Comparison of ENCODE assay signal across 8 cellular contexts in the genomic region with DNA sequence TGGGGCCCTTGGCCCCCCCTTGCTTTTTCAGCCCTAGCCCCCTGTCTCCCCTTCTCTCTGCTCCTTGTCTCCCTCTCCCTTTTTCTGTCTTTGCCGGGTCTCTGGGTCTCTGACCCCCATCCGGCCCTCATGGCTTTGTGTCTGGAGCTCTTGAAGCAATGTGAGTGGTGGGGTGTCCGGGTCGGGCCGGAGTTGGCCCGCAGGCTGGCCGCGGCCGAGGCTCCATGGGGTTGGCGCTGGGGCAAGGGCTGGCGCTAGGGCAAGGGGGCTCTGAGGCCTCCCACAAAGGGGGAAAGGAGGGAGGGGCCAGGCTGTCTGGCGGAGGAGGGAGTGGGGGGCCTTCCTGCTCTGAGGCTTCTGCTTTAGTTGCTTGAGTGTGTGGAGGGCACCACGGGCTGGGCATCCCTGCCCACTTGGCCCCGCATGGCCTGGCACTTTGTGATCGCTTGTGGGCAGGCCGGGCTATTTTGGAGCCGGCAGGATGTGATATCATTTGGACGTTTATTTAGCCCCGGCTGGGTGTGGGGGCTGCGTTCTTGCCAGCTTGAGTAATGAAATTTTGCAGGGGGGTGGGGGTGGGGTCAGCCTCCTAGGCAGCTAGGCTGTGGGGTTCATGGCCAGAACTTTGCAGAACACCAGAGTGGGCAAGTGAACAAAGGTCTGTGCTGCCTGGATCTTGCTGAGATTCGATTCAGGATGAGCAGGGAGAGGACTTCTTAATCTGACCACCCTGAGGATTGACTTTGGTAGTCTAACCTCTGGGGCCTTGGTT.
DNase-seq lines count a peak whose midpoint lies in the region; ATAC-seq and TF ChIP-seq lines count a peak whose summit lies in the region.

No MANE protein-coding gene starts in this region.

- H3K36me3 Mint-ChIP-seq in Calu3 (ENCODE audit: insufficient read depth, unreplicated experiment), result peaks cover 33% of the 10 kb centered on the region

- H3K4me3 Mint-ChIP-seq in Calu3 (ENCODE audit: low read depth, unreplicated experiment), result peak overlapping the region; percentile 99

- H3K4me3 ChIP-seq in LNCaP clone FGC (ENCODE audit: low read depth, low read length) (peak overlapping the region; percentile 96), astrocyte of the cerebellum (ENCODE audit: low read depth, low read length) (peak overlapping the region; percentile 86), iPS-18c (ENCODE audit: insufficient read depth, low read depth, low read length) (peak overlapping the region; percentile 86), skin epidermis (peak overlapping the region; percentile 68 to 90 (median 80))

- CTCF ChIA-PET in Calu3 (lab: Charles Lee), result interaction anchor here (0.6 to 0.7 kb wide), 2 partner anchors 28 to 108 kb away, joined by 3 to 4 read pairs; no protein-coding TSS in a partner anchor

- H3K27ac Mint-ChIP-seq in Calu3 (ENCODE audit: unreplicated experiment), result peak overlapping the region; percentile 92

- TF ChIP-seq CTCF in Calu3 (IDR thresholded peaks at IDR 0.05; ENCODE audit: unreplicated experiment) (no peak), LNCaP clone FGC (IDR thresholded peaks at IDR 0.05; ENCODE audit: control insufficient read depth, extremely low read depth, insufficient read depth) (no peak), astrocyte of the cerebellum (IDR thresholded peaks at IDR 0.05; ENCODE audit: low read depth, low read length, missing control alignments) (no peak)

- in situ Hi-C loops in astrocyte of the cerebellum (cut with HindIII; ENCODE audit: low sequenced_read_pairs), result no loop called here

- DNase-seq in Calu3 (peak; percentile 42), LNCaP clone FGC (ENCODE audit: low read depth) (no peak), astrocyte of the cerebellum (ENCODE audit: low read depth) (no peak), NCI-H510A (lab: John Stamatoyannopoulos, UW) (no peak), NCI-H524 (lab: John Stamatoyannopoulos, UW) (no peak)

- no peak for ATAC-seq in GM18867 (IDR thresholded peaks at IDR 0.05; ENCODE audit: unreplicated experiment)

- intact Hi-C loops in Calu3 (cut with micrococcal nuclease; ENCODE audit: unreplicated experiment), result no loop called here

- H3K9me3 ChIP-seq in iPS-18c (ENCODE audit: control insufficient read depth, insufficient read depth, low read length), result no peaks in the 10 kb centered on the region

- BruUV-seq in Calu3 (replicated peaks; lab: Mats Ljungman, UMichigan), result no TSS peak

- peak overlapping the region; percentile 81 to 97 (median 92) for H3K27ac ChIP-seq in skin epidermis

- H3K27me3 Mint-ChIP-seq in Calu3 (ENCODE audit: unreplicated experiment), result no peaks in the 10 kb centered on the region

- peaks cover 57% of the 10 kb centered on the region for H3K4me1 Mint-ChIP-seq in Calu3 (ENCODE audit: low read depth, unreplicated experiment)

- no peaks in the 10 kb centered on the region for H3K9me3 Mint-ChIP-seq in Calu3 (ENCODE audit: low read depth, unreplicated experiment)
